7 cellular contexts compared by ENCODE assay signal in genomic region chr20:38305541-38305940, GRCh38. TPM values are rescaled to one million over a fixed set of nuclear protein-coding genes. Genes with fewer than 3 reads are reported as not detected.
"Had no signal": no experiment of that assay in that cellular context is flagged by ENCODE, and none has a peak within 500 bp of the region (broad histone marks: within the 10 kb centered on the region; RNA-seq: fewer than 3 reads in every experiment).

No MANE protein-coding gene starts in this region.

- H3K4me3 ChIP-seq: GM23338 had no signal

- FAIRE-seq: H54 had no signal

- DNase-seq: KG1 had no signal

- H3K4me2 ChIP-seq: GM23338 had no signal

- H2AFZ ChIP-seq: GM23338 had no signal

RNA-seq across cellular contexts. Expression of gene BPI, which starts 1.6 kb away (rescaled TPM):
- total RNA-seq: GM23338, H1, H9, HT-29 had no signal
- polyA plus RNA-seq: GM23338, H1, IgD-negative memory B cell had no signal

RNA-seq across cellular contexts. Expression of gene LBP, which starts 40.7 kb away (rescaled TPM):
- polyA plus RNA-seq: IgD-negative memory B cell had no signal

RNA-seq across cellular contexts. Expression of gene KIAA1755, which starts 45.0 kb away (rescaled TPM):
- total RNA-seq: H1 had no signal
- polyA plus RNA-seq: GM23338, IgD-negative memory B cell had no signal
